Comparison of ENCODE assay signal across 11 cellular contexts in genomic region chr5:125190232-125191051, GRCh38.
DNase-seq lines count a peak whose midpoint lies in the region; ATAC-seq and TF ChIP-seq lines count a peak whose summit lies in the region.
"Had no signal": no experiment of that assay in that cellular context is flagged by ENCODE, and none has a peak within 500 bp of the region (broad histone marks: within the 10 kb centered on the region; RNA-seq: fewer than 3 reads in every experiment).

No MANE protein-coding gene starts in this region.

- in situ Hi-C loops in IMR-90 (cut with MboI; ENCODE audit: low sequenced_read_pairs) (no loop called here), ACHN (cut with HindIII; ENCODE audit: low pct_ligation_motif_present, low pct_unique_long_range_greater_than_20kb, low sequenced_read_pairs) (no loop called here)

- DNase-seq in IMR-90 (peak; percentile 27), ACHN (no peak), GM10266 (ENCODE audit: extremely low spot score) (no peak), OCI-M2 (lab: John Stamatoyannopoulos, UW; ENCODE audit: unreplicated experiment) (no peak)
- no peak for DNase-seq in activated CD8-positive, alpha-beta memory T cell treated with anti-CD3 and anti-CD28 coated beads for 24 hours
- DNase-seq: activated T-cell treated with anti-CD3 and anti-CD28 coated beads, Interleukin-2, amount 50 U/mL, for 24 hours; naive thymus-derived CD8-positive, alpha-beta T cell; stimulated activated CD8-positive, alpha-beta memory T cell treated with anti-CD3 and anti-CD28 coated beads, Interleukin-4, amount 100 ng/mL, for 48 hours had no signal

- H3K18ac ChIP-seq in IMR-90 (ENCODE audit: low read depth, low read length): no peak overlapping the region

- dilution Hi-C loops in IMR-90 (cut with HindIII; ENCODE audit: low sequenced_read_pairs, unreplicated experiment): no loop called here

- H3K9me3 ChIP-seq in DOHH2 (ENCODE audit: control insufficient read depth, insufficient read depth, low read length) (no peaks in the 10 kb centered on the region), IMR-90 (ENCODE audit: control insufficient read depth, insufficient read depth, low read length) (no peaks in the 10 kb centered on the region)

- H4K8ac ChIP-seq in IMR-90 (ENCODE audit: low read depth in 2 of 2, low read length in 2 of 2): no peak overlapping the region

- H3K27ac ChIP-seq in DOHH2 (ENCODE audit: low read depth, low read length) (no peak overlapping the region), IMR-90 (ENCODE audit: insufficient read depth, low read length) (no peak overlapping the region), VCaP (peak overlapping the region; percentile 21; the same call in 1 of the 2 replicates)

- H3K4me2 ChIP-seq in DOHH2 (ENCODE audit: low read length) (peak overlapping the region; percentile 66; the same call in 1 of the 2 replicates), IMR-90 (ENCODE audit: low read depth, low read length) (no peak overlapping the region)

- peaks cover 18% of the 10 kb centered on the region for H3K4me1 ChIP-seq in DOHH2 (ENCODE audit: control insufficient read depth, low read length)
- H3K4me1 ChIP-seq in IMR-90 (ENCODE audit: control insufficient read depth, insufficient read depth, low read length): no peaks in the 10 kb centered on the region

- H4K5ac ChIP-seq in IMR-90 (ENCODE audit: low read depth, low read length): no peak overlapping the region

- H2AFZ ChIP-seq in IMR-90 (replicated peaks; ENCODE audit: low read length, poor library complexity): peak overlapping the region; percentile 16

- H3F3A ChIP-seq in DOHH2 (ENCODE audit: control insufficient read depth, insufficient read depth): no peaks in the 10 kb centered on the region

- no peak overlapping the region for H3K4ac ChIP-seq in IMR-90 (ENCODE audit: low read depth, low read length)

- POLR2A ChIA-PET in IMR-90 (lab: Charles Lee; ENCODE audit: unreplicated experiment): no interaction called here

- CTCF ChIA-PET in IMR-90 (lab: Yijun Ruan, JAX): no interaction called here

- H3K4me3 Mint-ChIP-seq in nephron: no peak overlapping the region
- H3K4me3 Mint-ChIP-seq: activated T-cell treated with anti-CD3 and anti-CD28 coated beads, Interleukin-2, amount 50 U/mL, for 24 hours; naive thymus-derived CD8-positive, alpha-beta T cell had no signal

- no peak overlapping the region for H2BK5ac ChIP-seq in IMR-90 (ENCODE audit: low read depth, low read length, poor library complexity, severe bottlenecking)

- H4K20me1 ChIP-seq in DOHH2 (ENCODE audit: control insufficient read depth, insufficient read depth, low read depth, low read length): no peaks in the 10 kb centered on the region
- no peaks in the 10 kb centered on the region for H4K20me1 ChIP-seq in IMR-90 (ENCODE audit: insufficient read depth, low read length)

- 80% methylated on average over 1 of the region's 8 CpGs; no CpG with 5 or more reads in 1 of the 2 experiments for WGBS in IMR-90 (ENCODE audit: extremely low coverage in 2 of 2, insufficient read length in 1 of 2), 2 experiments

- TF ChIP-seq RAD21 in IMR-90 (IDR thresholded peaks at IDR 0.05; ENCODE audit: low read length): no peak

- H2BK120ac ChIP-seq in IMR-90 (ENCODE audit: low read depth, low read length): no peak overlapping the region

- no peaks in the 10 kb centered on the region for H3K9me2 ChIP-seq in DOHH2 (replicated peaks; ENCODE audit: control insufficient read depth, low read length)

- no peak overlapping the region for H3K23ac ChIP-seq in IMR-90 (ENCODE audit: low read depth, low read length)

- no peaks in the 10 kb centered on the region for H3K36me3 Mint-ChIP-seq in nephron (ENCODE audit: low read depth)
- H3K36me3 Mint-ChIP-seq: naive thymus-derived CD8-positive, alpha-beta T cell had no signal

- H3K79me1 ChIP-seq in IMR-90 (ENCODE audit: low read depth in 1 of 2, low read length in 2 of 2): no peaks in the 10 kb centered on the region

- no peak overlapping the region for H4K91ac ChIP-seq in IMR-90 (ENCODE audit: insufficient read depth, low read depth, low read length)

- no peak overlapping the region for H3K56ac ChIP-seq in IMR-90 (ENCODE audit: extremely low read depth, insufficient read depth, low read length)

- peaks cover 4% of the 10 kb centered on the region for H3K27me3 Mint-ChIP-seq in nephron (ENCODE audit: low read depth)
- H3K27me3 Mint-ChIP-seq: activated T-cell treated with anti-CD3 and anti-CD28 coated beads, Interleukin-2, amount 50 U/mL, for 24 hours had no signal

- H3K27me3 ChIP-seq in DOHH2 (ENCODE audit: control insufficient read depth, low read length) (no peaks in the 10 kb centered on the region), IMR-90 (ENCODE audit: control insufficient read depth, insufficient read depth, low read length) (no peaks in the 10 kb centered on the region)

- no peaks in the 10 kb centered on the region for H3K9me3 Mint-ChIP-seq in nephron
- H3K9me3 Mint-ChIP-seq: activated T-cell treated with anti-CD3 and anti-CD28 coated beads, Interleukin-2, amount 50 U/mL, for 24 hours had no signal

- H2BK20ac ChIP-seq in IMR-90 (ENCODE audit: low read depth, low read length): peak overlapping the region; percentile 50; the same call in 1 of the 2 replicates

- no peak overlapping the region for H3K9ac ChIP-seq in IMR-90 (ENCODE audit: low read depth, low read length)

- BruUV-seq in IMR-90 (replicated peaks; lab: Mats Ljungman, UMichigan): no TSS peak

- no peaks in the 10 kb centered on the region for H3K9me1 ChIP-seq in IMR-90 (ENCODE audit: insufficient read depth, low read length)

- intact Hi-C loops in IMR-90 (cut with micrococcal nuclease): no loop called here

- 0 out of 3 replicates have a peak overlapping the region, but pooled peaks have one; percentile 9 for H2BK15ac ChIP-seq in IMR-90 (ENCODE audit: low read depth, low read length)

- no peak overlapping the region; the same call in 1 of the 2 replicates for H3K14ac ChIP-seq in IMR-90 (replicated peaks; ENCODE audit: low read depth, low read length)

- H3K4me3 ChIP-seq in DOHH2 (ENCODE audit: low read length) (no peak overlapping the region), IMR-90 (ENCODE audit: insufficient read depth, low read depth, low read length) (no peak overlapping the region)

- no peaks in the 10 kb centered on the region for H3K79me2 ChIP-seq in DOHH2 (ENCODE audit: control insufficient read depth, low read length)

- no peak overlapping the region for H2AK9ac ChIP-seq in IMR-90 (replicated peaks; ENCODE audit: low read depth, low read length, poor library complexity)

- no peak for TF ChIP-seq POLR2A in IMR-90 (IDR thresholded peaks at IDR 0.05; ENCODE audit: low read depth, low read length)

- no peaks in the 10 kb centered on the region for H3K36me3 ChIP-seq in DOHH2 (ENCODE audit: control insufficient read depth, low read length)
- no peaks in the 10 kb centered on the region for H3K36me3 ChIP-seq in IMR-90 (ENCODE audit: control insufficient read depth, insufficient read depth, low read length)

- peaks cover 43% of the 10 kb centered on the region for H3K4me1 Mint-ChIP-seq in nephron

- peak overlapping the region in 2 of 3 experiments; percentile 46 to 53 for H3K27ac Mint-ChIP-seq in nephron
- H3K27ac Mint-ChIP-seq: activated T-cell treated with anti-CD3 and anti-CD28 coated beads, Interleukin-2, amount 50 U/mL, for 24 hours; naive thymus-derived CD8-positive, alpha-beta T cell had no signal

- no peak for ATAC-seq in IMR-90 (ENCODE audit: low read depth)
- ATAC-seq: naive thymus-derived CD8-positive, alpha-beta T cell had no signal

- no peak overlapping the region for H2AK5ac ChIP-seq in IMR-90 (ENCODE audit: low read depth, low read length)

- TF ChIP-seq CTCF in DOHH2 (IDR thresholded peaks at IDR 0.05; ENCODE audit: low read depth, low read length, poor library complexity, severe bottlenecking) (no peak), IMR-90 (conservative IDR thresholded peaks at IDR 0.05; ENCODE audit: low read depth, low read length) (no peak), VCaP (conservative IDR thresholded peaks at IDR 0.05) (no peak), nephron (IDR thresholded peaks at IDR 0.05; ENCODE audit: unreplicated experiment in 3 of 3) (no peak), GM10266 (IDR thresholded peaks at IDR 0.05; ENCODE audit: control insufficient read depth, insufficient read depth, low read depth, missing control alignments) (no peak)

TF ChIP-seq in IMR-90, 13 proteins besides CTCF, POLR2A, EP300 and RAD21:
- no peak for TF ChIP-seq MAFK (IDR thresholded peaks at IDR 0.05; ENCODE audit: low read depth, low read length)
- TF ChIP-seq BHLHE40 (IDR thresholded peaks at IDR 0.05; ENCODE audit: low read depth, low read length): no peak
